In genomic region chr7:158325530-158326381, GRCh38 we compare ENCODE assay signal across 1 cellular context.
TF ChIP-seq lines count a peak whose summit lies in the region.

No MANE protein-coding gene starts in this region.

TF ChIP-seq in SK-N-SH treated with all-trans-retinoic acid at 6 μM for 48 hours, 23 proteins besides CTCF, POLR2A, EP300 and RAD21 (continued from another document):
- TF ChIP-seq CSRNP3 (CRISPR knock-in tag; IDR thresholded peaks at IDR 0.05) (no peak), OSR1 (CRISPR knock-in tag; IDR thresholded peaks at IDR 0.05) (no peak), TOX (CRISPR knock-in tag; IDR thresholded peaks at IDR 0.05; ENCODE audit: borderline replicate concordance) (no peak), ISL1 (CRISPR knock-in tag; IDR thresholded peaks at IDR 0.05) (no peak)
TF ChIP-seq in SK-N-SH treated with all-trans-retinoic acid at 6 μM for 48 hours: peak in this region for 0.
